ENCODE assay signal across 8 cellular contexts in genomic region chr20:32456869-32457421, GRCh38.
DNase-seq lines count a peak whose midpoint lies in the region; ATAC-seq, FAIRE-seq and TF ChIP-seq lines count a peak whose summit lies in the region.

No MANE protein-coding gene starts in this region.

- peaks cover 9% of the 10 kb centered on the region for H3K4me1 Mint-ChIP-seq in astrocyte (ENCODE audit: low read depth, unreplicated experiment)
- peaks cover 20% of the 10 kb centered on the region for H3K4me1 Mint-ChIP-seq in stimulated activated memory B cell treated with anti-CD40 and anti-IgM and Interleukin-4, amounts not matched to agents 10 μg/mL and 1 μg/mL and 100 μg/mL, for 72 hours

- no peak overlapping the region for H3K27ac ChIP-seq in astrocyte (ENCODE audit: low read depth, low read length)

- H3K27me3 ChIP-seq in GM06990 (replicated peaks; ENCODE audit: control insufficient read depth, insufficient read depth, low read length) (no peaks in the 10 kb centered on the region), astrocyte (ENCODE audit: insufficient read depth, low read length) (no peaks in the 10 kb centered on the region)

- peaks cover 85% of the 10 kb centered on the region for H4K20me1 ChIP-seq in astrocyte (ENCODE audit: insufficient read depth, low read length)

- H3K27me3 Mint-ChIP-seq in astrocyte (ENCODE audit: low read depth, unreplicated experiment), result no peaks in the 10 kb centered on the region
- H3K27me3 Mint-ChIP-seq in stimulated activated memory B cell treated with anti-CD40 and anti-IgM and Interleukin-4, amounts not matched to agents 10 μg/mL and 1 μg/mL and 100 μg/mL, for 72 hours, result no peaks in the 10 kb centered on the region

- FAIRE-seq in astrocyte (lab: Jason Lieb, UNC), result no peak

- peak; percentile 67 for TF ChIP-seq CTCF in GM06990 (IDR thresholded peaks at IDR 0.05; ENCODE audit: insufficient read depth, low read length, poor library complexity, severe bottlenecking)
- TF ChIP-seq CTCF in astrocyte (IDR thresholded peaks at IDR 0.05; ENCODE audit: insufficient read depth, low read depth, low read length), result peak; percentile 46

- H3K79me2 ChIP-seq in astrocyte (ENCODE audit: insufficient read depth, low read length), result peaks cover 74% of the 10 kb centered on the region

- H3K4me3 Mint-ChIP-seq in astrocyte (ENCODE audit: unreplicated experiment), result no peak overlapping the region
- peak overlapping the region; percentile 12 for H3K4me3 Mint-ChIP-seq in stimulated activated memory B cell treated with anti-CD40 and anti-IgM and Interleukin-4, amounts not matched to agents 10 μg/mL and 1 μg/mL and 100 μg/mL, for 72 hours

- H3K27ac Mint-ChIP-seq in astrocyte (ENCODE audit: unreplicated experiment), result no peak overlapping the region
- H3K27ac Mint-ChIP-seq in stimulated activated memory B cell treated with anti-CD40 and anti-IgM and Interleukin-4, amounts not matched to agents 10 μg/mL and 1 μg/mL and 100 μg/mL, for 72 hours, result no peak overlapping the region

- H2AFZ ChIP-seq in astrocyte (ENCODE audit: low read depth, low read length), result peak overlapping the region; percentile 34

- H3K9ac ChIP-seq in astrocyte (ENCODE audit: low read length), result peak overlapping the region; percentile 52

- ATAC-seq in stimulated activated memory B cell treated with anti-CD40 and anti-IgM and Interleukin-4, amounts not matched to agents 10 μg/mL and 1 μg/mL and 100 μg/mL, for 72 hours, result peak; percentile 69
- no peak for ATAC-seq in HG03457 (IDR thresholded peaks at IDR 0.05; ENCODE audit: unreplicated experiment)

- H3K4me2 ChIP-seq in astrocyte (ENCODE audit: low read length), result peak overlapping the region; percentile 87

- H3K9me3 ChIP-seq in astrocyte (ENCODE audit: insufficient read depth, low read depth, low read length), result no peaks in the 10 kb centered on the region

- H3K4me3 ChIP-seq in GM06990 (replicated peaks; ENCODE audit: low read depth, low read length) (peak overlapping the region; percentile 54), astrocyte (ENCODE audit: insufficient read depth, low read depth, low read length) (peak overlapping the region; percentile 39)

- H3K4me1 ChIP-seq in astrocyte (ENCODE audit: insufficient read depth, low read length), result peaks cover 16% of the 10 kb centered on the region

- H3K36me3 Mint-ChIP-seq in astrocyte (ENCODE audit: low read depth, unreplicated experiment), result peaks cover 4% of the 10 kb centered on the region
- no peaks in the 10 kb centered on the region for H3K36me3 Mint-ChIP-seq in stimulated activated memory B cell treated with anti-CD40 and anti-IgM and Interleukin-4, amounts not matched to agents 10 μg/mL and 1 μg/mL and 100 μg/mL, for 72 hours

- H3K9me3 Mint-ChIP-seq in astrocyte (ENCODE audit: unreplicated experiment), result no peaks in the 10 kb centered on the region
- no peaks in the 10 kb centered on the region for H3K9me3 Mint-ChIP-seq in stimulated activated memory B cell treated with anti-CD40 and anti-IgM and Interleukin-4, amounts not matched to agents 10 μg/mL and 1 μg/mL and 100 μg/mL, for 72 hours

- no peaks in the 10 kb centered on the region; the same call in none of the 2 replicates for H3K36me3 ChIP-seq in GM06990 (ENCODE audit: control insufficient read depth, insufficient read depth, low read length)
- H3K36me3 ChIP-seq in astrocyte (ENCODE audit: insufficient read depth, low read length), result peaks cover 3% of the 10 kb centered on the region

- DNase-seq in GM06990 (ENCODE audit: extremely low read depth, insufficient read length), result peak; percentile 56
- peak; percentile 17 to 45 for DNase-seq in Kasumi-1 (lab: John Stamatoyannopoulos, UW)
- DNase-seq in astrocyte (ENCODE audit: low read depth), result no peak
- peak; percentile 99 for DNase-seq in iPS-NIHi11 (ENCODE audit: low spot score)
- no peak for DNase-seq in NCI-H1436 treated with DMSO at 0.1 percent for 48 hours (lab: John Stamatoyannopoulos, UW)
- DNase-seq in NCI-H2029 (lab: John Stamatoyannopoulos, UW), result no peak

Comparison
In these comparisons a context has a peak if more than half of its experiments do, and no peak if none do; other contexts are left out.
1. DNase-seq: peak in GM06990 (single experiment), Kasumi-1 (2 of 2) and iPS-NIHi11 (single experiment); none in astrocyte (single experiment), NCI-H1436 treated with DMSO at 0.1 percent for 48 hours (single experiment) and NCI-H2029 (single experiment).